ENCODE assay signal across 8 cellular contexts in genomic region chr14:23910081-23910875, GRCh38. TPM values are rescaled to one million over a fixed set of nuclear protein-coding genes. Genes with fewer than 3 reads are reported as not detected.
DNase-seq lines count a peak whose midpoint lies in the region; ATAC-seq and TF ChIP-seq lines count a peak whose summit lies in the region.

No MANE protein-coding gene starts in this region.

- dilution Hi-C loops in IMR-90 (cut with HindIII; ENCODE audit: low sequenced_read_pairs, unreplicated experiment) = no loop called here

- H2BK20ac ChIP-seq in IMR-90 (ENCODE audit: low read depth, low read length) = no peak overlapping the region

- no peak overlapping the region for H2BK12ac ChIP-seq in neuronal stem cell (ENCODE audit: low read length)

- H2AK5ac ChIP-seq in IMR-90 (ENCODE audit: low read depth, low read length) (no peak overlapping the region), neuronal stem cell (ENCODE audit: low read depth, low read length) (no peak overlapping the region)

- H3K9me3 ChIP-seq in IMR-90 (ENCODE audit: control insufficient read depth, insufficient read depth, low read length) (no peaks in the 10 kb centered on the region), neuronal stem cell (replicated peaks in 1 of 2; ENCODE audit: control insufficient read depth in 2 of 2, insufficient read depth in 1 of 2, low read depth in 1 of 2, low read length in 2 of 2) (no peaks in the 10 kb centered on the region)

- 100% methylated on average over 1 of the region's 7 CpGs; no CpG with 5 or more reads in 1 of the 2 experiments for WGBS in IMR-90 (ENCODE audit: extremely low coverage in 2 of 2, insufficient read length in 1 of 2), 2 experiments
- WGBS in neuronal stem cell (ENCODE audit: extremely low coverage in 2 of 2, insufficient read length in 2 of 2, insufficient replicate concordance in 1 of 2), 2 donors = no CpG with 5 or more reads among the region's 7 CpGs

- no peak overlapping the region for H3K4me2 ChIP-seq in IMR-90 (ENCODE audit: low read depth, low read length)
- no peak overlapping the region for H3K4me2 ChIP-seq in neuronal stem cell (ENCODE audit: insufficient read depth, low read length, poor library complexity, severe bottlenecking)

- POLR2A ChIA-PET in IMR-90 (lab: Charles Lee; ENCODE audit: unreplicated experiment) = no interaction called here

- H3K9ac ChIP-seq in IMR-90 (ENCODE audit: low read depth, low read length) = no peak overlapping the region
- no peak overlapping the region for H3K9ac ChIP-seq in neuronal stem cell (ENCODE audit: low read depth, low read length, poor library complexity)

- TF ChIP-seq POLR2A in IMR-90 (IDR thresholded peaks at IDR 0.05; ENCODE audit: low read depth, low read length) = no peak

- CTCF ChIA-PET in IMR-90 (lab: Yijun Ruan, JAX) = interaction anchor here (0.6 to 3.0 kb wide), 16 partner anchors 10 to 321 kb away, joined by 3 to 14 read pairs (median 4); no protein-coding TSS in a partner anchor

- H4K91ac ChIP-seq in IMR-90 (ENCODE audit: insufficient read depth, low read depth, low read length) = no peak overlapping the region
- H4K91ac ChIP-seq in neuronal stem cell (ENCODE audit: low read depth, low read length, poor library complexity) = no peak overlapping the region

- no peak overlapping the region for H2BK120ac ChIP-seq in IMR-90 (ENCODE audit: low read depth, low read length)
- H2BK120ac ChIP-seq in neuronal stem cell (ENCODE audit: low read depth, low read length) = no peak overlapping the region

- no peak overlapping the region for H3K14ac ChIP-seq in IMR-90 (replicated peaks; ENCODE audit: low read depth, low read length)
- no peak overlapping the region for H3K14ac ChIP-seq in neuronal stem cell (ENCODE audit: low read length)

- no peak overlapping the region for H3K27ac ChIP-seq in IMR-90 (ENCODE audit: insufficient read depth, low read length)
- H3K27ac ChIP-seq in neuronal stem cell (replicated peaks; ENCODE audit: low read length) = no peak overlapping the region

- peak; percentile 81 for TF ChIP-seq CTCF in IMR-90 (conservative IDR thresholded peaks at IDR 0.05; ENCODE audit: low read depth, low read length)

- TF ChIP-seq RAD21 in IMR-90 (IDR thresholded peaks at IDR 0.05; ENCODE audit: low read length) = peak; percentile 87

- H3K27me3 ChIP-seq in IMR-90 (ENCODE audit: control insufficient read depth, insufficient read depth, low read length) (peaks cover 3% of the 10 kb centered on the region; the same call in 1 of the 2 replicates), neuronal stem cell (ENCODE audit: control insufficient read depth in 3 of 3, insufficient read depth in 3 of 3, low read depth in 1 of 3, low read length in 3 of 3) (peaks cover 0 to 14% (median 0%) of the 10 kb centered on the region in 3 experiments)

- no peaks in the 10 kb centered on the region for H3K79me1 ChIP-seq in IMR-90 (ENCODE audit: low read depth in 1 of 2, low read length in 2 of 2)
- no peaks in the 10 kb centered on the region for H3K79me1 ChIP-seq in neuronal stem cell (ENCODE audit: low read depth, low read length)

- H4K5ac ChIP-seq in IMR-90 (ENCODE audit: low read depth, low read length) = no peak overlapping the region

- peak overlapping the region; percentile 51 for H2AK9ac ChIP-seq in IMR-90 (replicated peaks; ENCODE audit: low read depth, low read length, poor library complexity)

- DNase-seq in DMS 273 (lab: John Stamatoyannopoulos, UW; ENCODE audit: unreplicated experiment) (peak; percentile 75), DMS 273 treated with DMSO at 0.1 percent for 48 hours (lab: John Stamatoyannopoulos, UW) (no peak), IMR-90 (peak; percentile 48), RPMI8226 (peak; percentile 8), neuronal stem cell (ENCODE audit: low spot score) (peak; percentile 48)

- H3K36me3 ChIP-seq in IMR-90 (ENCODE audit: control insufficient read depth, insufficient read depth, low read length) (no peaks in the 10 kb centered on the region), neuronal stem cell (replicated peaks in 1 of 2; ENCODE audit: control insufficient read depth in 2 of 2, insufficient read depth in 2 of 2, low read length in 2 of 2) (no peaks in the 10 kb centered on the region)

- no peaks in the 10 kb centered on the region for H4K20me1 ChIP-seq in IMR-90 (ENCODE audit: insufficient read depth, low read length)

- H3K23ac ChIP-seq in IMR-90 (ENCODE audit: low read depth, low read length) (no peak overlapping the region), neuronal stem cell (ENCODE audit: low read depth, low read length, poor library complexity) (no peak overlapping the region)

- H2AFZ ChIP-seq in IMR-90 (replicated peaks; ENCODE audit: low read length, poor library complexity) (peak overlapping the region; percentile 35), neuronal stem cell (ENCODE audit: low read length) (no peak overlapping the region)

- ATAC-seq in IMR-90 (ENCODE audit: low read depth) (peak; percentile 98), esophagus mucosa (peak; percentile 67), HG03159 (IDR thresholded peaks at IDR 0.05; ENCODE audit: unreplicated experiment) (no peak), GM18861 (IDR thresholded peaks at IDR 0.05; ENCODE audit: unreplicated experiment) (no peak)

- in situ Hi-C loops in IMR-90 (cut with MboI; ENCODE audit: low sequenced_read_pairs) = loop anchor here (5.0 kb wide), 1 partner anchor 183 kb away; no protein-coding TSS in a partner anchor

- no peaks in the 10 kb centered on the region for H3K4me1 ChIP-seq in IMR-90 (ENCODE audit: control insufficient read depth, insufficient read depth, low read length)
- H3K4me1 ChIP-seq in neuronal stem cell (ENCODE audit: control insufficient read depth in 2 of 2, insufficient read depth in 1 of 2, low read depth in 1 of 2, low read length in 2 of 2) = no peaks in the 10 kb centered on the region

- intact Hi-C loops in IMR-90 (cut with micrococcal nuclease) = loop anchor here (1.0 kb wide), 4 partner anchors 183 to 321 kb away; no protein-coding TSS in a partner anchor

- no peaks in the 10 kb centered on the region for H3K9me1 ChIP-seq in IMR-90 (ENCODE audit: insufficient read depth, low read length)

- H4K8ac ChIP-seq in IMR-90 (ENCODE audit: low read depth in 2 of 2, low read length in 2 of 2) = no peak overlapping the region
- no peak overlapping the region for H4K8ac ChIP-seq in neuronal stem cell (ENCODE audit: low read depth, low read length)

- no TSS peak for BruUV-seq in IMR-90 (replicated peaks; lab: Mats Ljungman, UMichigan)

- H3K18ac ChIP-seq in IMR-90 (ENCODE audit: low read depth, low read length) = no peak overlapping the region
- H3K18ac ChIP-seq in neuronal stem cell (ENCODE audit: low read length) = no peak overlapping the region

- no peak overlapping the region for H2BK15ac ChIP-seq in IMR-90 (ENCODE audit: low read depth, low read length)
- no peak overlapping the region for H2BK15ac ChIP-seq in neuronal stem cell (ENCODE audit: low read length)

- H2BK5ac ChIP-seq in IMR-90 (ENCODE audit: low read depth, low read length, poor library complexity, severe bottlenecking) (no peak overlapping the region), neuronal stem cell (ENCODE audit: low read length) (no peak overlapping the region)

- no peak overlapping the region for H3K56ac ChIP-seq in IMR-90 (ENCODE audit: extremely low read depth, insufficient read depth, low read length)

- H3K4ac ChIP-seq in IMR-90 (ENCODE audit: low read depth, low read length) (no peak overlapping the region), neuronal stem cell (ENCODE audit: low read length) (no peak overlapping the region)

- H3K4me3 ChIP-seq in IMR-90 (ENCODE audit: insufficient read depth, low read depth, low read length) (no peak overlapping the region), neuronal stem cell (ENCODE audit: low read length in 2 of 2) (no peak overlapping the region)

TF ChIP-seq in IMR-90, 13 proteins besides CTCF, POLR2A, EP300 and RAD21:
- no peak for TF ChIP-seq RFX5 (IDR thresholded peaks at IDR 0.05; ENCODE audit: low read depth, low read length)
- TF ChIP-seq USF2 (IDR thresholded peaks at IDR 0.05; ENCODE audit: low read depth, low read length) = no peak
- TF ChIP-seq SMC3 (IDR thresholded peaks at IDR 0.05; ENCODE audit: low read depth, low read length) = peak; percentile 65
- TF ChIP-seq MAZ (IDR thresholded peaks at IDR 0.05; ENCODE audit: borderline replicate concordance, low read depth, low read length) = no peak
- no peak for TF ChIP-seq FOS (IDR thresholded peaks at IDR 0.05; ENCODE audit: low read depth, low read length)
- TF ChIP-seq CHD1 (IDR thresholded peaks at IDR 0.05; ENCODE audit: low read depth, low read length) = no peak
- TF ChIP-seq BHLHE40 (IDR thresholded peaks at IDR 0.05; ENCODE audit: low read depth, low read length) = peak; percentile 41; the same call in 1 of the 2 replicates

RNA-seq across cellular contexts. Expression of gene DHRS4, which starts 43.3 kb away (rescaled TPM):
- total RNA-seq in IMR-90 (2012; rRNA removed) (43.2 and 48.9 TPM in 2 replicates), esophagus mucosa (22.2 TPM)
- polyA plus RNA-seq in IMR-90 (2012; rRNA removed) = 48.6 and 51.8 TPM in 2 replicates
- polyA plus RNA-seq in IMR-90 (2012; cell fraction: cytosol; rRNA removed) = 61.0 and 67.2 TPM in 2 replicates
- polyA plus RNA-seq in IMR-90 (2012; cell fraction: nucleus; rRNA removed; ENCODE audit: low replicate concordance) = 22.3 and 28.2 TPM in 2 replicates
- 12.9 TPM for polyA plus RNA-seq in neuronal stem cell (2013, experiment 1 of 2)
- polyA plus RNA-seq in neuronal stem cell (2013, experiment 2 of 2) = 14.1 TPM

Comparison
In these comparisons a context has a peak if more than half of its experiments do, and no peak if none do; other contexts are left out.
1. ATAC-seq: peak in IMR-90 (single experiment) and esophagus mucosa (single experiment); none in HG03159 (single experiment) and GM18861 (single experiment).